In genomic region chr3:194691481-194692281, GRCh38 we compare ENCODE assay signal across 8 cellular contexts. TPM values are rescaled to one million over a fixed set of nuclear protein-coding genes. Genes with fewer than 3 reads are reported as not detected.
DNase-seq lines count a peak whose midpoint lies in the region; ATAC-seq and TF ChIP-seq lines count a peak whose summit lies in the region.
"Had no signal": no experiment of that assay in that cellular context is flagged by ENCODE, and none has a peak within 500 bp of the region (broad histone marks: within the 10 kb centered on the region; RNA-seq: fewer than 3 reads in every experiment).

No MANE protein-coding gene starts in this region.

- no peaks in the 10 kb centered on the region for H3K27me3 Mint-ChIP-seq in stimulated activated memory B cell treated with anti-CD40 and anti-IgM and Interleukin-4, amounts not matched to agents 10 μg/mL and 1 μg/mL and 100 μg/mL, for 72 hours

- H3K4me1 Mint-ChIP-seq in stimulated activated memory B cell treated with anti-CD40 and anti-IgM and Interleukin-4, amounts not matched to agents 10 μg/mL and 1 μg/mL and 100 μg/mL, for 72 hours = peaks cover 80% of the 10 kb centered on the region

- peaks cover 4% of the 10 kb centered on the region for H3K9me3 Mint-ChIP-seq in stimulated activated memory B cell treated with anti-CD40 and anti-IgM and Interleukin-4, amounts not matched to agents 10 μg/mL and 1 μg/mL and 100 μg/mL, for 72 hours

- DNase-seq in GM19240 (ENCODE audit: insufficient read length, low spot score) = peak; percentile 71
- DNase-seq in NCI-H226 = no peak
- DNase-seq in stimulated activated CD4-positive, alpha-beta T cell treated with anti-CD3 and anti-CD28 coated beads, Interleukin-1b, Interleukin-23, amount 100 ng/mL, for 48 hours = no peak
- no peak for DNase-seq in amniotic stem cell (lab: John Stamatoyannopoulos, UW)
- DNase-seq: psoas muscle had no signal

- peaks cover 4% of the 10 kb centered on the region for H3K36me3 Mint-ChIP-seq in stimulated activated memory B cell treated with anti-CD40 and anti-IgM and Interleukin-4, amounts not matched to agents 10 μg/mL and 1 μg/mL and 100 μg/mL, for 72 hours

- ATAC-seq in HG03066 (IDR thresholded peaks at IDR 0.05; ENCODE audit: low read depth, unreplicated experiment) = peak; percentile 66
- ATAC-seq in stimulated activated memory B cell treated with anti-CD40 and anti-IgM and Interleukin-4, amounts not matched to agents 10 μg/mL and 1 μg/mL and 100 μg/mL, for 72 hours = peak; percentile 85

- peak overlapping the region; percentile 45 for H3K4me3 Mint-ChIP-seq in stimulated activated memory B cell treated with anti-CD40 and anti-IgM and Interleukin-4, amounts not matched to agents 10 μg/mL and 1 μg/mL and 100 μg/mL, for 72 hours

- peak overlapping the region; percentile 88 for H3K27ac Mint-ChIP-seq in stimulated activated memory B cell treated with anti-CD40 and anti-IgM and Interleukin-4, amounts not matched to agents 10 μg/mL and 1 μg/mL and 100 μg/mL, for 72 hours

TF ChIP-seq in PFSK-1, 5 proteins besides CTCF, POLR2A, EP300 and RAD21:
- TF ChIP-seq TAF1 (IDR thresholded peaks at IDR 0.05; ENCODE audit: borderline replicate concordance, insufficient read depth, low read length) (no peak), FOXP2 (optimal IDR thresholded peaks at IDR 0.05; ENCODE audit: borderline replicate concordance, extremely low read depth, extremely low read length, insufficient read depth) (no peak), SIN3A (IDR thresholded peaks at IDR 0.05; ENCODE audit: borderline replicate concordance, insufficient read depth, low read length) (peak; percentile 24; the same call in 1 of the 2 replicates)

RNA-seq across cellular contexts. Expression of gene FAM43A, which starts 6.0 kb away (rescaled TPM):
- polyA plus RNA-seq in PFSK-1 (2012; ENCODE audit: insufficient read length, low read depth) = 25.7 TPM

RNA-seq across cellular contexts. Expression of gene LSG1, which starts 19.7 kb away (rescaled TPM):
- 19.5 TPM for polyA plus RNA-seq in PFSK-1 (2012; ENCODE audit: insufficient read length, low read depth)

RNA-seq across cellular contexts. Expression of gene TMEM44, which starts 58.5 kb away (rescaled TPM):
- 14.8 TPM for polyA plus RNA-seq in PFSK-1 (2012; ENCODE audit: insufficient read length, low read depth)
